ENCODE assay signal across 14 cellular contexts in the genomic region with DNA sequence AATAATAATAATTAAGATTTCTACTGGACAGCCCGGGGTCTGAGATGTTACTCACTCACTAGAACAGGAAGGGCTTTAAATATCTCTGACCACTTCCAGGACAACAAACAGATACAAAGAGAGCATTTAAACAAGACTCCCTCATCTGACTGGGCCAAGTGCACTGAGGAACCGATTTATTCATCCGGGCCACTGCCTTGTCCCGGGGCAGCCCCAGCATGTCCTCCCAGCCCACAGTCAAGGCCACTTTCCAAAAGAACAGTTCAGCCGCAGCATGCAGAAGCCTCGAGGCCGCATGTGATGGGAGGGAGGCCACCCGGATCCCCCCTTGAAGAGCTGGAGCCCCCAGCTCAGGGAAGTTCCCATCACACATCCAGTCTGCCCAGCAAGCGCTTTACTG. TPM values are rescaled to one million over a fixed set of nuclear protein-coding genes. Genes with fewer than 3 reads are reported as not detected.
DNase-seq lines count a peak whose midpoint lies in the region; ATAC-seq and TF ChIP-seq lines count a peak whose summit lies in the region.
"Had no signal": no experiment of that assay in that cellular context is flagged by ENCODE, and none has a peak within 500 bp of the region (broad histone marks: within the 10 kb centered on the region; RNA-seq: fewer than 3 reads in every experiment).

No MANE protein-coding gene starts in this region.

- H3K36me3 Mint-ChIP-seq in chondrocyte (ENCODE audit: low read depth) = peaks cover 8% of the 10 kb centered on the region
- H3K36me3 Mint-ChIP-seq in stimulated activated naive B cell treated with anti-CD40 and anti-IgM and Interleukin-4, amounts not matched to agents 10 μg/mL and 1 μg/mL and 100 μg/mL, for 72 hours = peaks cover 35 to 66% of the 10 kb centered on the region in 2 donors

- peak overlapping the region; percentile 24 for H3K27ac ChIP-seq in lower lobe of right lung
- H3K27ac ChIP-seq: psoas muscle, upper lobe of right lung had no signal

- intact Hi-C loops in lower lobe of right lung (cut with DNase I) = no loop called here

- H3K36me3 ChIP-seq in lower lobe of right lung = no peaks in the 10 kb centered on the region
- H3K36me3 ChIP-seq: upper lobe of right lung had no signal

- H3K4me1 Mint-ChIP-seq in chondrocyte (ENCODE audit: low read depth) = peaks cover 56% of the 10 kb centered on the region
- peaks cover 49 to 84% of the 10 kb centered on the region in 2 donors for H3K4me1 Mint-ChIP-seq in stimulated activated naive B cell treated with anti-CD40 and anti-IgM and Interleukin-4, amounts not matched to agents 10 μg/mL and 1 μg/mL and 100 μg/mL, for 72 hours

- H3K9me3 Mint-ChIP-seq in chondrocyte (ENCODE audit: low read depth) = no peaks in the 10 kb centered on the region
- peaks cover 0 to 5% of the 10 kb centered on the region in 2 donors for H3K9me3 Mint-ChIP-seq in stimulated activated naive B cell treated with anti-CD40 and anti-IgM and Interleukin-4, amounts not matched to agents 10 μg/mL and 1 μg/mL and 100 μg/mL, for 72 hours
- H3K9me3 Mint-ChIP-seq: CD4-positive, alpha-beta memory T cell had no signal

- H3K27me3 Mint-ChIP-seq in chondrocyte (ENCODE audit: low read depth) = no peaks in the 10 kb centered on the region
- H3K27me3 Mint-ChIP-seq in stimulated activated naive B cell treated with anti-CD40 and anti-IgM and Interleukin-4, amounts not matched to agents 10 μg/mL and 1 μg/mL and 100 μg/mL, for 72 hours = no peaks in the 10 kb centered on the region
- H3K27me3 Mint-ChIP-seq: CD4-positive, alpha-beta memory T cell had no signal

- peaks cover 27% of the 10 kb centered on the region for H3K4me1 ChIP-seq in lower lobe of right lung

- H3K4me3 Mint-ChIP-seq in chondrocyte (ENCODE audit: unreplicated experiment) = no peak overlapping the region
- peak overlapping the region in 1 of 2 donors; percentile 16 for H3K4me3 Mint-ChIP-seq in stimulated activated naive B cell treated with anti-CD40 and anti-IgM and Interleukin-4, amounts not matched to agents 10 μg/mL and 1 μg/mL and 100 μg/mL, for 72 hours
- H3K4me3 Mint-ChIP-seq: CD4-positive, alpha-beta memory T cell had no signal

- peak overlapping the region; percentile 66 for H3K27ac Mint-ChIP-seq in chondrocyte (ENCODE audit: unreplicated experiment)
- H3K27ac Mint-ChIP-seq in stimulated activated naive B cell treated with anti-CD40 and anti-IgM and Interleukin-4, amounts not matched to agents 10 μg/mL and 1 μg/mL and 100 μg/mL, for 72 hours = peak overlapping the region; percentile 71

- no peaks in the 10 kb centered on the region for H3K27me3 ChIP-seq in lower lobe of right lung (ENCODE audit: low read depth)
- H3K27me3 ChIP-seq: upper lobe of right lung had no signal

- DNase-seq in HT1080 (ENCODE audit: low read depth) (peak; percentile 35), chondrocyte (ENCODE audit: low spot score) (no peak), lower lobe of right lung (peak; percentile 16), RPMI8226 (no peak), DMS153 treated with DMSO at 0.1 percent for 48 hours (lab: John Stamatoyannopoulos, UW; ENCODE audit: unreplicated experiment) (no peak)
- DNase-seq in stimulated activated naive B cell treated with anti-CD40 and anti-IgM and Interleukin-4, amounts not matched to agents 10 μg/mL and 1 μg/mL and 100 μg/mL, for 72 hours = no peak
- DNase-seq: activated effector memory CD4-positive, alpha-beta T cell treated with anti-CD3 and anti-CD28 coated beads, Interleukin-2, amount 50 U/mL, for 16 hours; CD4-positive, alpha-beta memory T cell; NCI-H2171 treated with DMSO at 0.1 percent for 48 hours; psoas muscle; stimulated activated CD4-positive, alpha-beta T cell treated with anti-CD3 and anti-CD28 coated beads, Interleukin-2, amount 100 ng/mL, for 24 hours; upper lobe of right lung had no signal

- no peak for TF ChIP-seq CTCF in chondrocyte (IDR thresholded peaks at IDR 0.05)
- no peak for TF ChIP-seq CTCF in lower lobe of right lung (IDR thresholded peaks at IDR 0.05)

- H3K9me3 ChIP-seq in lower lobe of right lung = no peaks in the 10 kb centered on the region
- H3K9me3 ChIP-seq: psoas muscle, upper lobe of right lung had no signal

- ATAC-seq in lower lobe of right lung (no peak), GM21360 (IDR thresholded peaks at IDR 0.05; ENCODE audit: unreplicated experiment) (no peak), GM19023 (IDR thresholded peaks at IDR 0.05; ENCODE audit: unreplicated experiment) (no peak)
- no peak for ATAC-seq in stimulated activated naive B cell treated with anti-CD40 and anti-IgM and Interleukin-4, amounts not matched to agents 10 μg/mL and 1 μg/mL and 100 μg/mL, for 72 hours (replicated peaks)
- ATAC-seq: upper lobe of right lung had no signal

- H3K4me3 ChIP-seq in lower lobe of right lung = no peak overlapping the region
- H3K4me3 ChIP-seq: psoas muscle, upper lobe of right lung had no signal

RNA-seq across cellular contexts. Expression of gene MLLT1, which starts 30.5 kb away (rescaled TPM):
- total RNA-seq in HT1080 (2014; rRNA removed; shearing (Covaris generic)) = 18.0 and 30.0 TPM in 2 replicates
- 32.9 and 33.3 TPM in 2 replicates for polyA plus RNA-seq in HT1080 (2015; cell fraction: cytosol; rRNA removed)
- polyA plus RNA-seq in HT1080 (2015; cell fraction: nucleus; rRNA removed) = 32.4 and 38.2 TPM in 2 replicates
- total RNA-seq in chondrocyte (57.7 to 61.2 TPM (median 60.9 TPM) in 3 replicates), lower lobe of right lung (61.9 TPM)

Comparison
In these comparisons a context has a peak if more than half of its experiments do, and no peak if none do; other contexts are left out.
1. DNase-seq: peak in HT1080 (single experiment) and lower lobe of right lung (single experiment); none in chondrocyte (single experiment), stimulated activated naive B cell treated with anti-CD40 and anti-IgM and Interleukin-4, amounts not matched to agents 10 μg/mL and 1 μg/mL and 100 μg/mL, for 72 hours (single experiment), RPMI8226 (single experiment) and DMS153 treated with DMSO at 0.1 percent for 48 hours (single experiment).